15 cellular contexts compared by ENCODE assay signal in genomic region chr11:66718320-66718971, GRCh38. TPM values are rescaled to one million over a fixed set of nuclear protein-coding genes. Genes with fewer than 3 reads are reported as not detected.
A peak's percentile ranks its signal among the peaks of the same experiment; 100 is the strongest.
DNase-seq lines count a peak whose midpoint lies in the region; ATAC-seq, FAIRE-seq and TF ChIP-seq lines count a peak whose summit lies in the region.
"Had no signal": no experiment of that assay in that cellular context is flagged by ENCODE, and none has a peak within 500 bp of the region (broad histone marks: within the 10 kb centered on the region; RNA-seq: fewer than 3 reads in every experiment).

No MANE protein-coding gene starts in this region.

- TF ChIP-seq CTCF in RWPE2 (IDR thresholded peaks at IDR 0.05; ENCODE audit: poor library complexity, severe bottlenecking) (no peak), pancreas (IDR thresholded peaks at IDR 0.05) (peak in 2 of 4 donors; percentile 8 to 13)

- H3K4me3 ChIP-seq in RWPE2 (ENCODE audit: severe bottlenecking), result no peak overlapping the region
- H3K4me3 ChIP-seq in iPS-15b (ENCODE audit: low read depth, low read length), result no peak overlapping the region
- peak overlapping the region; percentile 18 to 49 (median 38) for H3K4me3 ChIP-seq in pancreas

- no peaks in the 10 kb centered on the region for H3K36me3 Mint-ChIP-seq in activated CD4-positive, alpha-beta memory T cell treated with anti-CD3 and anti-CD28 coated beads, Interleukin-2, amount 10 ng/mL, durations not matched to agents 7 days and 5 days (ENCODE audit: low read depth)

- FAIRE-seq in pancreas (lab: Jason Lieb, UNC), result no peak

- 8 to 20% methylated on average over 25 to 26 of the region's 26 CpGs for WGBS in pancreas, 2 donors

- CTCF ChIA-PET in activated CD4-positive, alpha-beta memory T cell treated with anti-CD3 and anti-CD28 coated beads, Interleukin-2, amount 10 ng/mL, durations not matched to agents 7 days and 5 days (lab: Charles Lee), result no interaction called here

- POLR2A ChIA-PET in activated CD4-positive, alpha-beta memory T cell treated with anti-CD3 and anti-CD28 coated beads, Interleukin-2, amount 10 ng/mL, durations not matched to agents 7 days and 5 days (lab: Charles Lee), result no interaction called here

- H3K27me3 Mint-ChIP-seq in activated CD4-positive, alpha-beta memory T cell treated with anti-CD3 and anti-CD28 coated beads, Interleukin-2, amount 10 ng/mL, durations not matched to agents 7 days and 5 days, result peaks cover 23% of the 10 kb centered on the region

- H3K27ac ChIP-seq in RWPE2 (ENCODE audit: poor library complexity, severe bottlenecking) (no peak overlapping the region), pancreas (peak overlapping the region; percentile 40 to 80 (median 72))
- H3K27ac ChIP-seq: neutrophil had no signal

- 0 out of 3 replicates have a peak, but pooled peaks have one; percentile 15 for ATAC-seq in RWPE2 (ENCODE audit: low read depth)
- ATAC-seq in pancreas, result peak; percentile 73 to 83 (median 79)

- H3K4me1 Mint-ChIP-seq in activated CD4-positive, alpha-beta memory T cell treated with anti-CD3 and anti-CD28 coated beads, Interleukin-2, amount 10 ng/mL, durations not matched to agents 7 days and 5 days, result peaks cover 17% of the 10 kb centered on the region

- no peaks in the 10 kb centered on the region for H3K9me3 Mint-ChIP-seq in activated CD4-positive, alpha-beta memory T cell treated with anti-CD3 and anti-CD28 coated beads, Interleukin-2, amount 10 ng/mL, durations not matched to agents 7 days and 5 days

- intact Hi-C loops in pancreas (cut with DNase I), result no loop called here

- peak overlapping the region; percentile 12 for H3K9ac ChIP-seq in iPS-15b (ENCODE audit: low read depth, low read length)

- DNase-seq in ELF-1 (ENCODE audit: low read depth, low spot score) (peak; percentile 45), RWPE2 (ENCODE audit: low spot score) (no peak), pancreas (peak; percentile 72 to 89 (median 78)), HuH-7.5 (ENCODE audit: low spot score) (no peak), DMS79 treated with DMSO at 0.1 percent for 48 hours (lab: John Stamatoyannopoulos, UW) (no peak)
- DNase-seq in activated CD4-positive, alpha-beta memory T cell treated with anti-CD3 and anti-CD28 coated beads, Interleukin-2, amount 10 ng/mL, durations not matched to agents 7 days and 5 days, result no peak
- DNase-seq in stimulated activated CD4-positive, alpha-beta T cell treated with anti-CD3 and anti-CD28 coated beads, Interleukin-4, amount 100 ng/mL, for 4 hours, result no peak
- DNase-seq: activated naive CD4-positive, alpha-beta T cell treated with anti-CD3 and anti-CD28 coated beads, Interleukin-2, amount 50 U/mL, for 16 hours; AML-193; hypothalamus; NCI-H446; stimulated activated CD4-positive, alpha-beta T cell treated with anti-CD3 and anti-CD28 coated beads, Interleukin-4, amount 100 ng/mL, for 24 hours had no signal

- H3K4me3 Mint-ChIP-seq in activated CD4-positive, alpha-beta memory T cell treated with anti-CD3 and anti-CD28 coated beads, Interleukin-2, amount 10 ng/mL, durations not matched to agents 7 days and 5 days, result no peak overlapping the region

- peaks cover 20% of the 10 kb centered on the region for H3K4me1 ChIP-seq in RWPE2 (ENCODE audit: insufficient read depth, poor library complexity, severe bottlenecking)
- H3K4me1 ChIP-seq in iPS-15b (ENCODE audit: control insufficient read depth, insufficient read depth, low read length), result peaks cover 16% of the 10 kb centered on the region
- H3K4me1 ChIP-seq in pancreas, result peaks cover 17 to 21% (median 19%) of the 10 kb centered on the region in 3 donors

- H3K27me3 ChIP-seq in RWPE2 (ENCODE audit: insufficient read depth, poor library complexity, severe bottlenecking), result no peaks in the 10 kb centered on the region
- no peaks in the 10 kb centered on the region for H3K27me3 ChIP-seq in iPS-15b (ENCODE audit: control insufficient read depth, insufficient read depth, low read length)
- no peaks in the 10 kb centered on the region for H3K27me3 ChIP-seq in pancreas
- H3K27me3 ChIP-seq: dorsolateral prefrontal cortex had no signal

- H3K9me3 ChIP-seq in RWPE2 (ENCODE audit: severe bottlenecking), result no peaks in the 10 kb centered on the region
- H3K9me3 ChIP-seq in iPS-15b (ENCODE audit: control insufficient read depth, insufficient read depth, low read length), result no peaks in the 10 kb centered on the region
- H3K9me3 ChIP-seq in pancreas, result no peaks in the 10 kb centered on the region
- H3K9me3 ChIP-seq: neutrophil had no signal

- no peak overlapping the region for H3K27ac Mint-ChIP-seq in activated CD4-positive, alpha-beta memory T cell treated with anti-CD3 and anti-CD28 coated beads, Interleukin-2, amount 10 ng/mL, durations not matched to agents 7 days and 5 days

- H3K36me3 ChIP-seq in RWPE2 (ENCODE audit: low read depth) (peaks cover 7% of the 10 kb centered on the region), iPS-15b (ENCODE audit: control insufficient read depth, insufficient read depth, low read length) (peaks cover 28% of the 10 kb centered on the region), pancreas (peaks cover 0 to 16% (median 0%) of the 10 kb centered on the region in 3 donors)
- H3K36me3 ChIP-seq: neutrophil had no signal

RNA-seq across cellular contexts. Expression of gene SPTBN2, which starts 10.6 kb away (rescaled TPM):
- 10 to 100 TPM; 32.6 to 59.8 (median 38.7) TPM for total RNA-seq in pancreas
- 10 to 100 TPM; 17.8 to 45.9 TPM for polyA plus RNA-seq in pancreas
- under 1 TPM; 0.18 to 0.25 TPM for total RNA-seq in activated CD4-positive, alpha-beta memory T cell treated with anti-CD3 and anti-CD28 coated beads, Interleukin-2, amount 10 ng/mL, durations not matched to agents 7 days and 5 days

RNA-seq across cellular contexts. Expression of gene RBM4B, which starts 40.8 kb away (rescaled TPM):
- total RNA-seq in pancreas, result 10 to 100 TPM in 1 of 6 donors, 1 to 10 TPM in 5; 5.7 to 10.1 (median 6.5) TPM
- polyA plus RNA-seq in pancreas, result 10 to 100 TPM in 1 of 2 donors, 1 to 10 TPM in 1; 9.9 to 20.7 TPM
- 10 to 100 TPM; 19.6 to 20.1 TPM for total RNA-seq in activated CD4-positive, alpha-beta memory T cell treated with anti-CD3 and anti-CD28 coated beads, Interleukin-2, amount 10 ng/mL, durations not matched to agents 7 days and 5 days

Comparison
In these comparisons a context has a peak if more than half of its experiments do, and no peak if none do; other contexts are left out.
1. DNase-seq: peak in ELF-1 (single experiment) and pancreas (6 of 6); none in RWPE2 (single experiment), HuH-7.5 (single experiment), activated CD4-positive, alpha-beta memory T cell treated with anti-CD3 and anti-CD28 coated beads, Interleukin-2, amount 10 ng/mL, durations not matched to agents 7 days and 5 days (single experiment), DMS79 treated with DMSO at 0.1 percent for 48 hours (single experiment) and stimulated activated CD4-positive, alpha-beta T cell treated with anti-CD3 and anti-CD28 coated beads, Interleukin-4, amount 100 ng/mL, for 4 hours (0 of 2).
2. H3K4me3 ChIP-seq: peak in pancreas (4 of 4); none in RWPE2 (single experiment) and iPS-15b (single experiment).
3. RNA of gene SPTBN2, which starts 10.6 kb away (total RNA-seq): 32.6 to 59.8 TPM in pancreas; 0.18 to 0.25 TPM in activated CD4-positive, alpha-beta memory T cell treated with anti-CD3 and anti-CD28 coated beads, Interleukin-2, amount 10 ng/mL, durations not matched to agents 7 days and 5 days; every median in the first group is over 10 times any median in the second.